ENCODE assay signal across 12 cellular contexts in genomic region chr1:205324781-205325180, GRCh38. TPM values are rescaled to one million over a fixed set of nuclear protein-coding genes. Genes with fewer than 3 reads are reported as not detected.
DNase-seq lines count a peak whose midpoint lies in the region; ATAC-seq and TF ChIP-seq lines count a peak whose summit lies in the region.
"Had no signal": no experiment of that assay in that cellular context is flagged by ENCODE, and none has a peak within 500 bp of the region (broad histone marks: within the 10 kb centered on the region; RNA-seq: fewer than 3 reads in every experiment).

No MANE protein-coding gene starts in this region.

- POLR2A ChIA-PET in naive thymus-derived CD4-positive, alpha-beta T cell (lab: Charles Lee), result interaction anchor here (1.0 to 28.6 kb wide), 8 partner anchors 11 to 779 kb away, joined by 3 to 1119 read pairs (median 4); no protein-coding TSS in a partner anchor

- TF ChIP-seq CTCF in KMS-11 (conservative IDR thresholded peaks at IDR 0.05; ENCODE audit: low read depth, low read length), result no peak
- no peak for TF ChIP-seq CTCF in chondrocyte (IDR thresholded peaks at IDR 0.05)
- TF ChIP-seq CTCF in left lung (IDR thresholded peaks at IDR 0.05), result no peak

- H3K4me3 ChIP-seq in KMS-11 (IDR thresholded peaks at IDR 0.05; ENCODE audit: insufficient read depth, low read depth, low read length) (no peak overlapping the region), left lung (no peak overlapping the region)
- no peak overlapping the region for H3K4me3 ChIP-seq in naive thymus-derived CD4-positive, alpha-beta T cell (ENCODE audit: low read length)
- H3K4me3 ChIP-seq: PC-9 had no signal

- CTCF ChIA-PET in naive thymus-derived CD4-positive, alpha-beta T cell (lab: Charles Lee), result interaction anchor here (0.8 to 21.8 kb wide), 14 partner anchors 8 to 200 kb away, joined by 3 to 955 read pairs (median 12); partner anchors contain the start of gene TMCC2

- no peaks in the 10 kb centered on the region for H4K20me1 ChIP-seq in KMS-11 (ENCODE audit: insufficient read depth)

- H3K4me2 ChIP-seq in KMS-11, result peak overlapping the region; percentile 21
- H3K4me2 ChIP-seq: PC-9 had no signal

- H3K4me3 Mint-ChIP-seq in chondrocyte (ENCODE audit: unreplicated experiment), result no peak overlapping the region
- H3K4me3 Mint-ChIP-seq in naive thymus-derived CD4-positive, alpha-beta T cell, result peak overlapping the region in 6 of 10 donors; percentile 2 to 58 (median 26)
- H3K4me3 Mint-ChIP-seq: activated naive CD8-positive, alpha-beta T cell treated with anti-CD3 and anti-CD28 coated beads, Interleukin-2, amount 10 ng/mL, durations not matched to agents 7 days and 5 days had no signal

- H3K27ac ChIP-seq in KMS-11, result no peak overlapping the region
- H3K27ac ChIP-seq in naive thymus-derived CD4-positive, alpha-beta T cell (ENCODE audit: low read depth, low read length), result no peak overlapping the region
- no peak overlapping the region for H3K27ac ChIP-seq in left lung
- H3K27ac ChIP-seq: PC-9 had no signal

- peak; percentile 82 for DNase-seq in Caki2 (ENCODE audit: low read depth)
- DNase-seq in chondrocyte (ENCODE audit: low spot score), result no peak
- DNase-seq in naive thymus-derived CD4-positive, alpha-beta T cell, result no peak
- no peak for DNase-seq in inferior parietal cortex (ENCODE audit: extremely low spot score)
- DNase-seq in left lung, result no peak
- DNase-seq in NCI-H510A (lab: John Stamatoyannopoulos, UW), result no peak
- DNase-seq in activated effector memory CD4-positive, alpha-beta T cell treated with Interleukin-2 at 50 U/mL for 16 hours, result no peak

- no peaks in the 10 kb centered on the region for H3K9me3 Mint-ChIP-seq in chondrocyte (ENCODE audit: low read depth)
- H3K9me3 Mint-ChIP-seq in naive thymus-derived CD4-positive, alpha-beta T cell, result no peaks in the 10 kb centered on the region
- H3K9me3 Mint-ChIP-seq: activated naive CD8-positive, alpha-beta T cell treated with anti-CD3 and anti-CD28 coated beads, Interleukin-2, amount 10 ng/mL, durations not matched to agents 7 days and 5 days had no signal

- H3K79me2 ChIP-seq in KMS-11 (ENCODE audit: insufficient read depth, low read depth), result no peaks in the 10 kb centered on the region

- in situ Hi-C loops in Caki2 (cut with HindIII; ENCODE audit: low pct_unique_long_range_greater_than_20kb, low sequenced_read_pairs), result no loop called here

- peaks cover 27% of the 10 kb centered on the region for H3K4me1 Mint-ChIP-seq in chondrocyte (ENCODE audit: low read depth)
- H3K4me1 Mint-ChIP-seq in naive thymus-derived CD4-positive, alpha-beta T cell, result peaks cover 18 to 36% (median 32%) of the 10 kb centered on the region in 7 donors

- no peaks in the 10 kb centered on the region; the same call in 1 of the 2 replicates for H3K27me3 ChIP-seq in KMS-11 (ENCODE audit: insufficient read depth, low read depth)
- no peaks in the 10 kb centered on the region for H3K27me3 ChIP-seq in naive thymus-derived CD4-positive, alpha-beta T cell (ENCODE audit: control insufficient read depth in 2 of 2, insufficient read depth in 2 of 2, low read length in 2 of 2)
- no peaks in the 10 kb centered on the region for H3K27me3 ChIP-seq in left lung

- H3K36me3 ChIP-seq in KMS-11 (ENCODE audit: insufficient read depth), result no peaks in the 10 kb centered on the region
- H3K36me3 ChIP-seq in naive thymus-derived CD4-positive, alpha-beta T cell (ENCODE audit: control insufficient read depth in 2 of 3, insufficient read depth in 3 of 3, low read length in 3 of 3), result peaks cover 0 to 12% (median 0%) of the 10 kb centered on the region in 3 experiments
- H3K36me3 ChIP-seq in left lung, result no peaks in the 10 kb centered on the region

- no peak for ATAC-seq in naive thymus-derived CD4-positive, alpha-beta T cell
- no peak for ATAC-seq in left lung

- H3K9me3 ChIP-seq in naive thymus-derived CD4-positive, alpha-beta T cell (ENCODE audit: control insufficient read depth in 2 of 3, low read length in 3 of 3), result no peaks in the 10 kb centered on the region
- no peaks in the 10 kb centered on the region for H3K9me3 ChIP-seq in left lung

- H3K27me3 Mint-ChIP-seq in chondrocyte (ENCODE audit: low read depth), result peaks cover 9% of the 10 kb centered on the region
- peaks cover 0 to 41% (median 0%) of the 10 kb centered on the region in 5 donors for H3K27me3 Mint-ChIP-seq in naive thymus-derived CD4-positive, alpha-beta T cell

- peak overlapping the region; percentile 72 for H3K27ac Mint-ChIP-seq in chondrocyte (ENCODE audit: unreplicated experiment)
- H3K27ac Mint-ChIP-seq in naive thymus-derived CD4-positive, alpha-beta T cell, result peak overlapping the region in 4 of 9 donors; percentile 1 to 85 (median 50)
- H3K27ac Mint-ChIP-seq: activated naive CD8-positive, alpha-beta T cell treated with anti-CD3 and anti-CD28 coated beads, Interleukin-2, amount 10 ng/mL, durations not matched to agents 7 days and 5 days had no signal

- H3K9ac ChIP-seq in KMS-11, result no peak overlapping the region

- H3K36me3 Mint-ChIP-seq in chondrocyte (ENCODE audit: low read depth), result no peaks in the 10 kb centered on the region
- H3K36me3 Mint-ChIP-seq in naive thymus-derived CD4-positive, alpha-beta T cell, result peaks cover 3 to 12% (median 7%) of the 10 kb centered on the region in 5 donors
- H3K36me3 Mint-ChIP-seq: activated naive CD8-positive, alpha-beta T cell treated with anti-CD3 and anti-CD28 coated beads, Interleukin-2, amount 10 ng/mL, durations not matched to agents 7 days and 5 days had no signal

- intact Hi-C loops in naive thymus-derived CD4-positive, alpha-beta T cell (cut with micrococcal nuclease), result loop anchor here (1.0 to 5.0 kb wide), 3 partner anchors 51 to 202 kb away; partner anchors contain the start of genes RBBP5 (in 1 of the 2) and TMCC2 (in 1 of the 2)
- intact Hi-C loops in left lung (cut with DNase I), result loop anchor here (2.0 to 5.0 kb wide), 2 partner anchors 52 kb away; no protein-coding TSS in a partner anchor

- peaks cover 34% of the 10 kb centered on the region for H3K4me1 ChIP-seq in KMS-11 (ENCODE audit: low read depth, poor library complexity, severe bottlenecking)
- H3K4me1 ChIP-seq in naive thymus-derived CD4-positive, alpha-beta T cell (ENCODE audit: control insufficient read depth in 2 of 2, insufficient read depth in 2 of 2, low read length in 2 of 2), result peaks cover 12 to 20% of the 10 kb centered on the region in 2 donors
- peaks cover 0 to 24% of the 10 kb centered on the region in 2 donors for H3K4me1 ChIP-seq in left lung

- H2AFZ ChIP-seq in KMS-11 (ENCODE audit: low read depth), result peak overlapping the region; percentile 5; the same call in 1 of the 2 replicates
- H2AFZ ChIP-seq: PC-9 had no signal

RNA-seq across cellular contexts. Expression of gene NUAK2, which starts 3.2 kb away (rescaled TPM):
- 8.3 and 11.9 TPM in 2 replicates for total RNA-seq in Caki2 (2014; rRNA removed; shearing (Covaris generic); ENCODE audit: low replicate concordance)
- total RNA-seq in chondrocyte (1.7 to 3.3 TPM (median 3.3 TPM) in 3 replicates), left lung (10 to 100 TPM; 10.3 to 12.3 TPM)
- 10 to 100 TPM in 4 of 5 experiments, 1 to 10 TPM in 1; 9.1 to 57.8 (median 23.0) TPM for total RNA-seq in naive thymus-derived CD4-positive, alpha-beta T cell
- polyA plus RNA-seq in naive thymus-derived CD4-positive, alpha-beta T cell, result 10 to 100 TPM; 40.7 to 85.5 TPM

RNA-seq across cellular contexts. Expression of gene KLHDC8A, which starts 31.9 kb away (rescaled TPM):
- not detected in 2 replicates for total RNA-seq in Caki2 (2014; rRNA removed; shearing (Covaris generic); ENCODE audit: low replicate concordance)
- total RNA-seq in chondrocyte (0.12 TPM in 1 of 3 replicates, not detected in the others), left lung (under 1 TPM in 1 of 2 donors, not detected in 1; 0.32 TPM)
- not detected for total RNA-seq in naive thymus-derived CD4-positive, alpha-beta T cell
- polyA plus RNA-seq in naive thymus-derived CD4-positive, alpha-beta T cell, result not detected
- total RNA-seq: activated naive CD8-positive, alpha-beta T cell treated with anti-CD3 and anti-CD28 coated beads, Interleukin-2, amount 10 ng/mL, durations not matched to agents 7 days and 5 days; lung microvascular endothelial cell; PC-9 had no signal
- polyA plus RNA-seq: BJ had no signal
